11 cellular contexts compared by ENCODE assay signal in the genomic region with DNA sequence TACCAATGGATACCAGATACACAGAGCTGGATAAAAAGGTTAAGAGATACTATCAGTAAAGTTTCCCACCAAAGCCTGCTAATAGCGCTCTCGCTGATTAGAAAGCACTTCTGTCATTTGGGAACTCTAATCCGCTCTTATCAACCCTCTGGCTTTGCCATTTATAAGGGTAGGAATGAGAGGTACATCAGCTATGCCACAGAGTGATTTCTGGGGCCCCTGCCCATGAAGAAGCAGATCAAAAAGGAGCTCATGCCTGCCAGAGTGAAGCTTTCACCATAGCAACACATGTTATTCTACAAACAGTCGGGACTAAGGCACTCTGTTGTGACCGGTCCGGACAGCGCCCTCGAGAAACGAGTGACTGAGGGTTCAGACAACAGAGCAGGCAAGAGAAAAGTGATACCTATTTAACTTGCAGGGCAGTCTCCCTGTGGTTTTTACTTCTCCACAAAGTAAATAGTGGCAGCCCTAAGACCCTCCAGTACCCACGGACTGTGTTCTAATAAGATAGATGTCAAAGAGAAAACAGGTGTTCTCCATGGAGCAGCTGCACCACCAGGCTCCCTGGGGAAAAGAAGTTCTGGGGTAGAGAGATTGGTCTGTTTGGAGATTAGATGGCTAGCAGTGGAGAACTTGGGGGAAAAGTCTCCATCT. TPM values are rescaled to one million over a fixed set of nuclear protein-coding genes. Genes with fewer than 3 reads are reported as not detected.
DNase-seq lines count a peak whose midpoint lies in the region; ATAC-seq and TF ChIP-seq lines count a peak whose summit lies in the region.
"Had no signal": no experiment of that assay in that cellular context is flagged by ENCODE, and none has a peak within 500 bp of the region (broad histone marks: within the 10 kb centered on the region; RNA-seq: fewer than 3 reads in every experiment).

No MANE protein-coding gene starts in this region.

- no peak overlapping the region for H2AFZ ChIP-seq in neural progenitor cell (replicated peaks)

- no peak overlapping the region for H3K9ac ChIP-seq in neural progenitor cell

- H3K27ac Mint-ChIP-seq in neural progenitor cell = peak overlapping the region; percentile 97
- H3K27ac Mint-ChIP-seq: CD14-positive monocyte; dendritic cell treated with granulocyte-macrophage colony-stimulating factor and Interleukin-4, amounts not matched to agents 40 ng/mL and 50 ng/mL, for 4 days had no signal

- DNase-seq in BE2C (peak; percentile 55), NCI-H524 treated with DMSO at 0.1 percent for 48 hours (lab: John Stamatoyannopoulos, UW) (peak; percentile 11), esophagus squamous epithelium (lab: John Stamatoyannopoulos, UW) (no peak), neural progenitor cell (ENCODE audit: low spot score) (no peak), GM19240 (ENCODE audit: insufficient read length, low spot score) (no peak)
- DNase-seq in activated effector memory CD4-positive, alpha-beta T cell treated with anti-CD3 and anti-CD28 coated beads, Interleukin-2, amount 50 U/mL, for 16 hours = no peak
- DNase-seq: stimulated activated CD4-positive, alpha-beta T cell treated with anti-CD3 and anti-CD28 coated beads, Interleukin-4, amount 100 ng/mL, for 4 hours had no signal

- TF ChIP-seq CTCF in BE2C (IDR thresholded peaks at IDR 0.05; ENCODE audit: low read depth, low read length) (no peak), esophagus squamous epithelium (IDR thresholded peaks at IDR 0.05) (no peak), neural progenitor cell (IDR thresholded peaks at IDR 0.05) (no peak)

- H3K4me2 ChIP-seq in neural progenitor cell = no peak overlapping the region

- WGBS in esophagus squamous epithelium, 2 donors = 57 to 68% methylated on average over 8 to 10 of the region's 10 CpGs

- peaks cover 91% of the 10 kb centered on the region for H3K79me2 ChIP-seq in neural progenitor cell (ENCODE audit: low read depth)

- H3K4me1 ChIP-seq in BE2C (peaks cover 32% of the 10 kb centered on the region), esophagus squamous epithelium (peaks cover 9 to 97% (median 63%) of the 10 kb centered on the region in 3 donors), neural progenitor cell (peaks cover 47% of the 10 kb centered on the region)

- peaks cover 12% of the 10 kb centered on the region for H3F3A ChIP-seq in neural progenitor cell (ENCODE audit: low read depth)

- ATAC-seq in GM21528 (IDR thresholded peaks at IDR 0.05; ENCODE audit: low FRiP score, unreplicated experiment) (no peak), HG02571 (IDR thresholded peaks at IDR 0.05; ENCODE audit: unreplicated experiment) (no peak)

- peak overlapping the region; percentile 76 for H3K4me3 Mint-ChIP-seq in neural progenitor cell
- H3K4me3 Mint-ChIP-seq: CD14-positive monocyte; dendritic cell treated with granulocyte-macrophage colony-stimulating factor and Interleukin-4, amounts not matched to agents 40 ng/mL and 50 ng/mL, for 4 days had no signal

- H3K27ac ChIP-seq in esophagus squamous epithelium (peak overlapping the region in 3 of 4 donors; percentile 35 to 71 (median 49)), neural progenitor cell (no peak overlapping the region)

- H3K36me3 Mint-ChIP-seq in neural progenitor cell = peaks cover 8% of the 10 kb centered on the region

- H3K9me3 ChIP-seq in BE2C (no peaks in the 10 kb centered on the region), esophagus squamous epithelium (no peaks in the 10 kb centered on the region), neural progenitor cell (ENCODE audit: low read depth) (no peaks in the 10 kb centered on the region)

- H3K27me3 Mint-ChIP-seq in neural progenitor cell (ENCODE audit: insufficient read depth, low read depth) = peaks cover 8% of the 10 kb centered on the region
- H3K27me3 Mint-ChIP-seq: dendritic cell treated with granulocyte-macrophage colony-stimulating factor and Interleukin-4, amounts not matched to agents 40 ng/mL and 50 ng/mL, for 4 days had no signal

- intact Hi-C loops in esophagus squamous epithelium (cut with DNase I) = no loop called here

- no peak for TF ChIP-seq POLR2A in esophagus squamous epithelium (IDR thresholded peaks at IDR 0.05)

- H3K9me3 Mint-ChIP-seq in neural progenitor cell = no peaks in the 10 kb centered on the region
- H3K9me3 Mint-ChIP-seq: CD14-positive monocyte; dendritic cell treated with granulocyte-macrophage colony-stimulating factor and Interleukin-4, amounts not matched to agents 40 ng/mL and 50 ng/mL, for 4 days had no signal

- H4K20me1 ChIP-seq in neural progenitor cell (ENCODE audit: low read depth) = peaks cover 12% of the 10 kb centered on the region

- H3K4me3 ChIP-seq in BE2C (ENCODE audit: low read depth, low read length) (peak overlapping the region; percentile 32), esophagus squamous epithelium (peak overlapping the region in 1 of 4 donors; percentile 14), neural progenitor cell (no peak overlapping the region)

- H3K27me3 ChIP-seq in BE2C (no peaks in the 10 kb centered on the region), esophagus squamous epithelium (no peaks in the 10 kb centered on the region), neural progenitor cell (no peaks in the 10 kb centered on the region)

- peaks cover 79% of the 10 kb centered on the region for H3K4me1 Mint-ChIP-seq in neural progenitor cell

- no peaks in the 10 kb centered on the region for H3K36me3 ChIP-seq in BE2C
- no peaks in the 10 kb centered on the region for H3K36me3 ChIP-seq in esophagus squamous epithelium
- no peaks in the 10 kb centered on the region for H3K36me3 ChIP-seq in neural progenitor cell

RNA-seq across cellular contexts. Expression of gene TRAM2, which starts 5.6 kb away (rescaled TPM):
- polyA plus RNA-seq in BE2C (2012; ENCODE audit: insufficient read depth, insufficient read length, low read depth) = 5.0 TPM
- total RNA-seq in esophagus squamous epithelium (1 to 10 TPM; 2.3 to 8.6 (median 5.3) TPM), neural progenitor cell (ENCODE audit: low replicate concordance) (12.3 and 15.5 TPM in 2 replicates)

Comparison
In these comparisons a context has a peak if more than half of its experiments do, and no peak if none do; other contexts are left out.
1. DNase-seq: peak in BE2C (single experiment) and NCI-H524 treated with DMSO at 0.1 percent for 48 hours (single experiment); none in esophagus squamous epithelium (single experiment), neural progenitor cell (single experiment), activated effector memory CD4-positive, alpha-beta T cell treated with anti-CD3 and anti-CD28 coated beads, Interleukin-2, amount 50 U/mL, for 16 hours (single experiment) and GM19240 (single experiment).